In the genomic region with DNA sequence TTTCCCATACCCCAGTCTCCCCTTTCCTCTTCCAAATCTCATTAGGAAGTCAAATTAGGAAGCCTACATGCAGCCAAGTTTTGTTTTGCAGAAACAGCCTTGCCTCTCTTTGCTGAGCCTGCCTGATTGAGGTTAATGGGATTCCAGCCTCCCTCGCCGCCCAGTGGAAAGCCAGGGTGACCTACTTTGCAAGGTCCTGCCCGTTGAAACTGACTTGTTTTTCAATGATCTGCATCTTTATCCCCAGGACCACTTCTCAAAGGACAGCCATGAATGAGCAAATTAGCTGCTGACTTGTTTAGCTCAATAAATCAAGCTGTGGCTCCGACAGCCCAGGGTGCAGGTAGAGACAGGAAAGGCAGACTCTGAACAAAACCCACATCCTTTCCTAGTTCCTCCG, we compare ENCODE assay signal across 8 cellular contexts.
DNase-seq lines count a peak whose midpoint lies in the region; ATAC-seq and TF ChIP-seq lines count a peak whose summit lies in the region.

No MANE protein-coding gene starts in this region.

- CTCF ChIA-PET in HEK293T (lab: Yijun Ruan, JAX) = interaction anchor here (1.1 kb wide), 1 partner anchor 292 kb away, joined by 5 read pairs; no protein-coding TSS in a partner anchor

- peak; percentile 8 for DNase-seq in NCI-H1105 treated with DMSO at 0.1 percent for 48 hours (lab: John Stamatoyannopoulos, UW)
- no peak for DNase-seq in NCI-H1105 (lab: John Stamatoyannopoulos, UW)
- DNase-seq in HEK293T (ENCODE audit: extremely low spot score) = no peak
- DNase-seq in memory B cell (ENCODE audit: low spot score in 2 of 2) = no peak
- DNase-seq in osteocyte (ENCODE audit: extremely low spot score, unreplicated experiment) = no peak

- no peak for ATAC-seq in memory B cell (ENCODE audit: low read depth)
- no peak for ATAC-seq in HG03045 (IDR thresholded peaks at IDR 0.05; ENCODE audit: unreplicated experiment)
- ATAC-seq in HG03159 (IDR thresholded peaks at IDR 0.05; ENCODE audit: unreplicated experiment) = no peak

- H3K4me1 Mint-ChIP-seq in brain (peaks cover 23% of the 10 kb centered on the region), memory B cell (peaks cover 12% of the 10 kb centered on the region), osteocyte (ENCODE audit: unreplicated experiment) (no peaks in the 10 kb centered on the region)

- TF ChIP-seq CTCF in brain (conservative IDR thresholded peaks at IDR 0.05) = no peak
- TF ChIP-seq CTCF in osteocyte (IDR thresholded peaks at IDR 0.05) = no peak

- H3K27ac Mint-ChIP-seq in brain = peak overlapping the region; percentile 17 to 58 (median 46)
- no peak overlapping the region for H3K27ac Mint-ChIP-seq in memory B cell
- H3K27ac Mint-ChIP-seq in osteocyte (ENCODE audit: unreplicated experiment) = no peak overlapping the region

- H3K36me3 Mint-ChIP-seq in brain (no peaks in the 10 kb centered on the region), memory B cell (no peaks in the 10 kb centered on the region), osteocyte (ENCODE audit: unreplicated experiment) (no peaks in the 10 kb centered on the region)

- H3K27me3 Mint-ChIP-seq in brain (peaks cover 38% of the 10 kb centered on the region), memory B cell (peaks cover 14% of the 10 kb centered on the region), osteocyte (ENCODE audit: unreplicated experiment) (peaks cover 70% of the 10 kb centered on the region)

- H3K9me3 Mint-ChIP-seq in brain = peaks cover 0 to 3% (median 2%) of the 10 kb centered on the region in 5 experiments
- H3K9me3 Mint-ChIP-seq in memory B cell = no peaks in the 10 kb centered on the region
- H3K9me3 Mint-ChIP-seq in osteocyte (ENCODE audit: unreplicated experiment) = no peaks in the 10 kb centered on the region

- POLR2A ChIA-PET in HEK293T (lab: Yijun Ruan, JAX) = no interaction called here

- H3K4me3 Mint-ChIP-seq in brain (peak overlapping the region in 4 of 5 experiments; percentile 58 to 72 (median 66)), memory B cell (peak overlapping the region; percentile 42), osteocyte (ENCODE audit: unreplicated experiment) (no peak overlapping the region)

TF ChIP-seq in HEK293T, 16 proteins besides CTCF, POLR2A, EP300 and RAD21:
- TF ChIP-seq PKNOX1 (IDR thresholded peaks at IDR 0.05) (peak; percentile 57), NFRKB (IDR thresholded peaks at IDR 0.05) (no peak)

Comparison
In these comparisons a context has a peak if more than half of its experiments do, and no peak if none do; other contexts are left out.
1. H3K27ac Mint-ChIP-seq: peak in brain (5 of 5); none in memory B cell (single experiment) and osteocyte (single experiment).